ENCODE assay signal across 8 cellular contexts in genomic region chr4:128427832-128428366, GRCh38.
DNase-seq lines count a peak whose midpoint lies in the region; ATAC-seq and TF ChIP-seq lines count a peak whose summit lies in the region.

No MANE protein-coding gene starts in this region.

- dilution Hi-C loops in mammary epithelial cell (cut with HindIII; ENCODE audit: low sequenced_read_pairs), result loop anchor here (5.0 kb wide), 1 partner anchor 91 kb away; no protein-coding TSS in a partner anchor

- H4K20me1 ChIP-seq in mammary epithelial cell (ENCODE audit: insufficient read depth, low read length), result no peaks in the 10 kb centered on the region

- TF ChIP-seq CTCF in mammary epithelial cell (conservative IDR thresholded peaks at IDR 0.05 in 1 of 2, IDR thresholded peaks at IDR 0.05 in 1 of 2; ENCODE audit: extremely low read depth in 1 of 2, insufficient read depth in 1 of 2, low read depth in 1 of 2, low read length in 2 of 2) (peak; percentile 63 to 72), GM13976 (IDR thresholded peaks at IDR 0.05; ENCODE audit: borderline replicate concordance, control extremely low read depth, extremely low read depth, insufficient read depth, missing control alignments) (no peak)

- H3K9me3 ChIP-seq in mammary epithelial cell (replicated peaks; ENCODE audit: insufficient read depth, low read length) (no peaks in the 10 kb centered on the region), mucosa of stomach (ENCODE audit: control insufficient read depth, low read length) (no peaks in the 10 kb centered on the region)

- H3K9ac ChIP-seq in mammary epithelial cell (ENCODE audit: insufficient read depth, low read length) (peak overlapping the region; percentile 2), mucosa of stomach (ENCODE audit: low read length) (peak overlapping the region; percentile 25)

- CTCF ChIA-PET in mammary epithelial cell (lab: Charles Lee; ENCODE audit: low non-redundant PET), result interaction anchor here (0.6 to 0.8 kb wide), 7 partner anchors 27 to 346 kb away, joined by 3 to 4 read pairs (median 3); no protein-coding TSS in a partner anchor

- no peak for ATAC-seq in HG03108 (IDR thresholded peaks at IDR 0.05; ENCODE audit: unreplicated experiment)

- in situ Hi-C loops in mammary epithelial cell (cut with MboI; ENCODE audit: low sequenced_read_pairs in 2 of 2) (loop anchor here in 1 of 2 donors (25.0 kb wide), 1 partner anchor 241 kb away; no protein-coding TSS in a partner anchor), GM13976 (cut with MboI; ENCODE audit: low sequenced_read_pairs, unreplicated experiment) (no loop called here)

- H3K4me2 ChIP-seq in mammary epithelial cell (ENCODE audit: insufficient read depth, low read depth, low read length), result peak overlapping the region; percentile 57

- no peaks in the 10 kb centered on the region for H3K36me3 ChIP-seq in H7 (replicated peaks; ENCODE audit: control insufficient read depth, insufficient read depth, low read length)
- no peaks in the 10 kb centered on the region for H3K36me3 ChIP-seq in mammary epithelial cell (ENCODE audit: insufficient read depth, low read length)
- no peaks in the 10 kb centered on the region for H3K36me3 ChIP-seq in mucosa of stomach (ENCODE audit: control insufficient read depth, insufficient read depth, low read length)

- intact Hi-C loops in mammary epithelial cell (cut with micrococcal nuclease), result loop anchor here (1.0 to 5.0 kb wide), 7 partner anchors 41 to 382 kb away; partner anchors contain the start of gene LARP1B

- H3K27me3 ChIP-seq in H7 (ENCODE audit: control insufficient read depth, insufficient read depth, low read length) (no peaks in the 10 kb centered on the region), mammary epithelial cell (ENCODE audit: insufficient read depth, low read length) (no peaks in the 10 kb centered on the region), mucosa of stomach (ENCODE audit: control insufficient read depth, insufficient read depth, low read length) (no peaks in the 10 kb centered on the region)

- H2AFZ ChIP-seq in mammary epithelial cell (ENCODE audit: low read depth, low read length), result peak overlapping the region; percentile 77

- H3K79me2 ChIP-seq in mammary epithelial cell (ENCODE audit: insufficient read depth, low read length), result peaks cover 11% of the 10 kb centered on the region

- H3K27ac ChIP-seq in mammary epithelial cell (ENCODE audit: insufficient read depth, low read depth, low read length), result peak overlapping the region; percentile 19

- no TSS peak for BruUV-seq in mammary epithelial cell (replicated peaks; lab: Mats Ljungman, UMichigan)

- peak; percentile 22 for DNase-seq in H7
- peak; percentile 5 to 60 for DNase-seq in NCI-H446 (lab: John Stamatoyannopoulos, UW)
- peak; percentile 81 for DNase-seq in mammary epithelial cell
- no peak for DNase-seq in occipital lobe (lab: John Stamatoyannopoulos, UW)
- DNase-seq in stimulated activated CD4-positive, alpha-beta T cell treated with anti-CD3 and anti-CD28 coated beads, Interleukin-4, amount 100 ng/mL, for 4 hours, result no peak
- no peak for DNase-seq in GM13976 (ENCODE audit: low spot score)

- H3K4me1 ChIP-seq in mammary epithelial cell (ENCODE audit: insufficient read depth, low read length) (peaks cover 20% of the 10 kb centered on the region), mucosa of stomach (ENCODE audit: control insufficient read depth, insufficient read depth, low read length) (peaks cover 5% of the 10 kb centered on the region)

- 51% methylated on average over 4 of the region's 5 CpGs for WGBS in mammary epithelial cell (ENCODE audit: low coverage, missing lambda C conversion rate)

- H3K4me3 ChIP-seq in H7 (ENCODE audit: insufficient read depth, low read depth, low read length), result no peak overlapping the region
- peak overlapping the region in 2 of 3 experiments; percentile 8 to 49 for H3K4me3 ChIP-seq in mammary epithelial cell (replicated peaks in 1 of 3; ENCODE audit: insufficient read depth in 1 of 3, low read depth in 2 of 3, low read length in 3 of 3)
- no peak overlapping the region for H3K4me3 ChIP-seq in mucosa of stomach (ENCODE audit: low read length)

Comparison
In these comparisons a context has a peak if more than half of its experiments do, and no peak if none do; other contexts are left out.
1. DNase-seq: peak in H7 (single experiment), NCI-H446 (2 of 2) and mammary epithelial cell (single experiment); none in occipital lobe (single experiment), stimulated activated CD4-positive, alpha-beta T cell treated with anti-CD3 and anti-CD28 coated beads, Interleukin-4, amount 100 ng/mL, for 4 hours (0 of 2) and GM13976 (single experiment).
2. H3K4me3 ChIP-seq: peak in mammary epithelial cell (2 of 3); none in H7 (single experiment) and mucosa of stomach (single experiment).